ENCODE assay signal across 5 cellular contexts in the genomic region with DNA sequence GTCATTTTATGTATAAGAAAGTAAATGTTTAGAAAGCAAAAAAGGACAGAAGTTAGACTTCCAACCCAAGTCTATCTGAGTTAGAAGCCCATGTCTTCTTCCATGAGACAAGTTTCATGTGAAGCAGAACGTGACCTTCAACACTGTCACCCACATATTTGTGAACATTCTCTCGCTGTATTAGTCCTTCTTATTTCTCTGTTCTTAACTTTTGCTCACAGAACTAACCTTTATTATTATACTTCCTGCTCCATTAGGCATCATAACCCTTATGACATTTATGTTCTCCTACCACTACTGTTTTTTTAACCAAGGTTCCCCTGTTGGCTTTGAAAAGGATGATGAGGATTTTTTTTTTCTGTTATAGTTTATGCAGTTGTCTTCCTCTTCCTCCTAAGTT.
"Had no signal": no experiment of that assay in that cellular context is flagged by ENCODE, and none has a peak within 500 bp of the region (broad histone marks: within the 10 kb centered on the region; RNA-seq: fewer than 3 reads in every experiment).

No MANE protein-coding gene starts in this region.

- H3K4me3 Mint-ChIP-seq: IgD-negative memory B cell had no signal

- H3K27ac Mint-ChIP-seq: IgD-negative memory B cell had no signal

- H3K27me3 Mint-ChIP-seq: IgD-negative memory B cell had no signal

- ATAC-seq: HepG2, K562 had no signal

- DNase-seq: IMR-90, KBM-7 had no signal

- H3K9me3 Mint-ChIP-seq: IgD-negative memory B cell had no signal
